In genomic region chr14:52802597-52802996, GRCh38 we compare ENCODE assay signal across 17 cellular contexts. TPM values are rescaled to one million over a fixed set of nuclear protein-coding genes. Genes with fewer than 3 reads are reported as not detected.
DNase-seq lines count a peak whose midpoint lies in the region; ATAC-seq and TF ChIP-seq lines count a peak whose summit lies in the region.
"Had no signal": no experiment of that assay in that cellular context is flagged by ENCODE, and none has a peak within 500 bp of the region (broad histone marks: within the 10 kb centered on the region; RNA-seq: fewer than 3 reads in every experiment).

No MANE protein-coding gene starts in this region.

- peak overlapping the region; percentile 4; the same call in 1 of the 2 replicates for H3K4me3 ChIP-seq in ACC112 (ENCODE audit: low read depth, low read length)
- H3K4me3 ChIP-seq: spleen, suprapubic skin had no signal

- DNase-seq in HCEC 1CT (peak; percentile 96), amniotic epithelial cell (ENCODE audit: low read depth) (peak; percentile 32), foreskin keratinocyte (peak; percentile 81 to 90), NCI-H2171 treated with DMSO at 0.1 percent for 48 hours (lab: John Stamatoyannopoulos, UW) (no peak), NCI-H1105 (lab: John Stamatoyannopoulos, UW) (no peak), NCI-H1105 treated with DMSO at 0.1 percent for 48 hours (lab: John Stamatoyannopoulos, UW) (no peak), NCI-H2171 (lab: John Stamatoyannopoulos, UW) (no peak)
- DNase-seq: activated CD4-positive, alpha-beta T cell treated with anti-CD3 and anti-CD28 coated beads for 1 hour; activated naive CD8-positive, alpha-beta T cell treated with anti-CD3 and anti-CD28 coated beads, Interleukin-2, amount 50 U/mL, for 24 hours; cortex of kidney; mesendoderm; MM.1S; occipital lobe; spleen; T-cell had no signal

- no peaks in the 10 kb centered on the region for H3K79me2 ChIP-seq in ACC112 (ENCODE audit: control insufficient read depth, insufficient read depth, low read length, unreplicated experiment)

- no peaks in the 10 kb centered on the region for H3K36me3 ChIP-seq in ACC112 (ENCODE audit: insufficient read depth, low read length)
- H3K36me3 ChIP-seq: spleen, suprapubic skin had no signal

- TF ChIP-seq CTCF in foreskin keratinocyte (conservative IDR thresholded peaks at IDR 0.05) = no peak

- peak; percentile 92 for ATAC-seq in foreskin keratinocyte
- ATAC-seq: activated naive CD8-positive, alpha-beta T cell treated with anti-CD3 and anti-CD28 coated beads, Interleukin-2, amount 50 U/mL, for 24 hours; T-cell had no signal

- H3K27ac ChIP-seq in ACC112 (ENCODE audit: low read depth, low read length) (peak overlapping the region; percentile 99), foreskin keratinocyte (peak overlapping the region; percentile 75)
- H3K27ac ChIP-seq: suprapubic skin had no signal

- H2AFZ ChIP-seq in ACC112 (ENCODE audit: low read length, unreplicated experiment) = peak overlapping the region; percentile 71

- no peaks in the 10 kb centered on the region for H3K27me3 ChIP-seq in ACC112 (ENCODE audit: insufficient read depth, low read length)
- no peaks in the 10 kb centered on the region for H3K27me3 ChIP-seq in foreskin keratinocyte
- H3K27me3 ChIP-seq: spleen, suprapubic skin had no signal

- H3K4me1 ChIP-seq in ACC112 (ENCODE audit: control insufficient read depth, insufficient read depth, low read length, unreplicated experiment) (peaks cover 31% of the 10 kb centered on the region), foreskin keratinocyte (peaks cover 19% of the 10 kb centered on the region)
- H3K4me1 ChIP-seq: suprapubic skin had no signal

RNA-seq across cellular contexts. Expression of gene GNPNAT1, which starts 11.2 kb away (rescaled TPM):
- total RNA-seq in foreskin keratinocyte = 41.1 and 41.7 TPM in 2 replicates
- 20.4 and 23.9 TPM in 2 replicates for polyA plus RNA-seq in foreskin keratinocyte

Comparison
In these comparisons a context has a peak if more than half of its experiments do, and no peak if none do; other contexts are left out.
1. DNase-seq: peak in HCEC 1CT (single experiment), amniotic epithelial cell (single experiment) and foreskin keratinocyte (2 of 2); none in NCI-H2171 treated with DMSO at 0.1 percent for 48 hours (single experiment), NCI-H1105 (single experiment), NCI-H1105 treated with DMSO at 0.1 percent for 48 hours (single experiment) and NCI-H2171 (single experiment).